Comparison of ENCODE assay signal across 30 cellular contexts in the genomic region with DNA sequence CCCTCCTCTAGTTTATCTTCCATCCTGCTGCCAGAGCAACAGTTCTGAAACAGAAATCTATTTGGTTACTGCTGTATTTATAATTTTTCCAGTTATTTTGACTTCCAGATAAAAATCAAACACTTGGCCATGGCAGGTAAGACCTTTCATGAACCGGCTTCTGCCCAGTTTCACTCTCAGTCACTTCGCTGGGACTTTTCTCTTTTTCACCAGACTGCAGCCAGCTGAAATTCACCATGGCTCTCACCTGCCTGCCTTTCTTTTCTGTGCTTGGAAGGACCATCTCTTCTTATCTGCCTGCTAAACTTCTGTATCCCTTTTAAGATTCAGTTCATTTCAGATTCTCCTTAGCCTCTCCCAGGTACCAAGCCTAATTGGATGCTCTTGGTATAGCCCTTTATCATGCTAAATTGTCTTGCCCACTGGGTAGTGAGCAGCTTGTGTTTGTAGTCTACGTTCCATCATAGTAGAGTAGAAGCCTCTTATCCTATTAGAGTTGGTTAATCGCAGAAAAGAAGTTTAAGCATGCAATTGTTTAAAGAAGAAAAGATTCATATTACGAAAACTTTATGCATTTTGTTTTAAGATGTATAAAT.
DNase-seq lines count a peak whose midpoint lies in the region; ATAC-seq and TF ChIP-seq lines count a peak whose summit lies in the region.
"Had no signal": no experiment of that assay in that cellular context is flagged by ENCODE, and none has a peak within 500 bp of the region (broad histone marks: within the 10 kb centered on the region; RNA-seq: fewer than 3 reads in every experiment).

No MANE protein-coding gene starts in this region.

- H3K27me3 ChIP-seq in CD8-positive, alpha-beta T cell (ENCODE audit: insufficient read depth, low read length) = no peaks in the 10 kb centered on the region
- no peaks in the 10 kb centered on the region for H3K27me3 ChIP-seq in HAP-1 (ENCODE audit: low read depth)
- H3K27me3 ChIP-seq: ascending aorta, gastroesophageal sphincter, pancreas, upper lobe of left lung had no signal

- in situ Hi-C loops in HAP-1 (cut with MboI; ENCODE audit: low sequenced_read_pairs) = no loop called here

- H3K4me1 Mint-ChIP-seq in CD8-positive, alpha-beta T cell (ENCODE audit: low read depth) = peaks cover 59% of the 10 kb centered on the region
- H3K4me1 Mint-ChIP-seq in WTC11 = peaks cover 21% of the 10 kb centered on the region

- CTCF ChIA-PET in CD8-positive, alpha-beta T cell (lab: Charles Lee) = interaction anchor here (0.7 kb wide), 1 partner anchor 561 kb away, joined by 4 read pairs; no protein-coding TSS in a partner anchor
- CTCF ChIA-PET in WTC11 (lab: Charles Lee) = no interaction called here

- no peak for DNase-seq in CD8-positive, alpha-beta T cell
- DNase-seq in WTC11 (ENCODE audit: low spot score) (no peak), mucosa of gallbladder (ENCODE audit: low spot score) (no peak), HAP-1 (ENCODE audit: low spot score in 2 of 2) (no peak), NCI-H774 (lab: John Stamatoyannopoulos, UW) (no peak)
- DNase-seq: activated CD4-positive, alpha-beta T cell treated with anti-CD3 and anti-CD28 coated beads for 48 hours; COR-L47; DND-41; hippocampal formation; KG1; left ventricle myocardium superior; midbrain; natural killer cell; NCI-H187; NCI-H526; pancreas; RPMI8226; stimulated activated CD4-positive, alpha-beta T cell treated with anti-CD3 and anti-CD28 coated beads, Interleukin-2, amount 100 ng/mL, for 24 hours; substantia nigra; T-helper 17 cell; upper lobe of left lung had no signal

- no peak overlapping the region for H3K27ac Mint-ChIP-seq in CD8-positive, alpha-beta T cell
- peak overlapping the region; percentile 16; the same call in 1 of the 2 replicates for H3K27ac Mint-ChIP-seq in WTC11
- H3K27ac Mint-ChIP-seq: activated naive CD4-positive, alpha-beta T cell treated with anti-CD3 and anti-CD28 coated beads, Interleukin-2, amount 50 U/mL, for 72 hours; B cell; dendritic cell treated with granulocyte-macrophage colony-stimulating factor and Interleukin-4, amounts not matched to agents 40 ng/mL and 50 ng/mL, for 4 days; natural killer cell had no signal

- POLR2A ChIA-PET in CD8-positive, alpha-beta T cell (lab: Charles Lee) = no interaction called here
- POLR2A ChIA-PET in WTC11 (lab: Charles Lee) = no interaction called here

- intact Hi-C loops in CD8-positive, alpha-beta T cell (cut with DNase I, micrococcal nuclease) = no loop called here

- TF ChIP-seq CTCF in CD8-positive, alpha-beta T cell (IDR thresholded peaks at IDR 0.05) = no peak
- no peak for TF ChIP-seq CTCF in WTC11 (IDR thresholded peaks at IDR 0.05)

- H3K27me3 Mint-ChIP-seq in CD8-positive, alpha-beta T cell (ENCODE audit: low read depth) = no peaks in the 10 kb centered on the region
- no peaks in the 10 kb centered on the region for H3K27me3 Mint-ChIP-seq in WTC11 (ENCODE audit: low read depth)
- H3K27me3 Mint-ChIP-seq: B cell; dendritic cell treated with granulocyte-macrophage colony-stimulating factor and Interleukin-4, amounts not matched to agents 40 ng/mL and 50 ng/mL, for 4 days; T-helper 17 cell had no signal

- no peak for ATAC-seq in CD8-positive, alpha-beta T cell
- ATAC-seq in GM18907 (IDR thresholded peaks at IDR 0.05; ENCODE audit: unreplicated experiment) (peak; percentile 83), HG02884 (IDR thresholded peaks at IDR 0.05; ENCODE audit: unreplicated experiment) (peak; percentile 55), WTC11 (peak; percentile 86), GM19035 (IDR thresholded peaks at IDR 0.05; ENCODE audit: unreplicated experiment) (no peak)
- ATAC-seq: activated naive CD4-positive, alpha-beta T cell treated with anti-CD3 and anti-CD28 coated beads, Interleukin-2, amount 50 U/mL, for 72 hours; gastroesophageal sphincter; left ventricle myocardium superior; natural killer cell; T-helper 17 cell had no signal

- peaks cover 12% of the 10 kb centered on the region for H3K36me3 Mint-ChIP-seq in CD8-positive, alpha-beta T cell
- H3K36me3 Mint-ChIP-seq in WTC11 = no peaks in the 10 kb centered on the region
- H3K36me3 Mint-ChIP-seq: activated naive CD4-positive, alpha-beta T cell treated with anti-CD3 and anti-CD28 coated beads, Interleukin-2, amount 50 U/mL, for 72 hours; natural killer cell had no signal

- H3K36me3 ChIP-seq in CD8-positive, alpha-beta T cell (ENCODE audit: insufficient read depth, low read length) = no peaks in the 10 kb centered on the region
- no peaks in the 10 kb centered on the region for H3K36me3 ChIP-seq in HAP-1 (replicated peaks)
- H3K36me3 ChIP-seq: ascending aorta, gastroesophageal sphincter, pancreas, upper lobe of left lung had no signal

- H3K9me3 ChIP-seq in CD8-positive, alpha-beta T cell (ENCODE audit: low read length) = no peaks in the 10 kb centered on the region
- no peaks in the 10 kb centered on the region for H3K9me3 ChIP-seq in HAP-1
- H3K9me3 ChIP-seq: ascending aorta, gastroesophageal sphincter, pancreas, upper lobe of left lung had no signal

- no peak overlapping the region for H3K4me3 Mint-ChIP-seq in CD8-positive, alpha-beta T cell
- H3K4me3 Mint-ChIP-seq in WTC11 = no peak overlapping the region
- H3K4me3 Mint-ChIP-seq: B cell; dendritic cell treated with granulocyte-macrophage colony-stimulating factor and Interleukin-4, amounts not matched to agents 40 ng/mL and 50 ng/mL, for 4 days; natural killer cell; T-helper 17 cell had no signal

- H3K27ac ChIP-seq in CD8-positive, alpha-beta T cell (ENCODE audit: low read depth, low read length) = peak overlapping the region; percentile 14
- H3K27ac ChIP-seq: ascending aorta, gastroesophageal sphincter, pancreas, upper lobe of left lung had no signal

- H3K4me3 ChIP-seq in CD8-positive, alpha-beta T cell (ENCODE audit: low read depth, low read length) = no peak overlapping the region
- H3K4me3 ChIP-seq in HAP-1 = no peak overlapping the region
- H3K4me3 ChIP-seq: ascending aorta, gastroesophageal sphincter, smooth muscle cell, upper lobe of left lung had no signal

- H3K4me1 ChIP-seq in CD8-positive, alpha-beta T cell (ENCODE audit: insufficient read depth, low read length) = peaks cover 6% of the 10 kb centered on the region
- H3K4me1 ChIP-seq in HAP-1 = no peaks in the 10 kb centered on the region
- H3K4me1 ChIP-seq: ascending aorta had no signal

- H3K9me3 Mint-ChIP-seq in CD8-positive, alpha-beta T cell = no peaks in the 10 kb centered on the region
- H3K9me3 Mint-ChIP-seq in WTC11 = no peaks in the 10 kb centered on the region
- H3K9me3 Mint-ChIP-seq: activated naive CD4-positive, alpha-beta T cell treated with anti-CD3 and anti-CD28 coated beads, Interleukin-2, amount 50 U/mL, for 72 hours; dendritic cell treated with granulocyte-macrophage colony-stimulating factor and Interleukin-4, amounts not matched to agents 40 ng/mL and 50 ng/mL, for 4 days; natural killer cell had no signal

TF ChIP-seq in WTC11, 78 proteins besides CTCF, POLR2A, EP300 and RAD21 (continues in another document):
- TF ChIP-seq, protein P1, sequence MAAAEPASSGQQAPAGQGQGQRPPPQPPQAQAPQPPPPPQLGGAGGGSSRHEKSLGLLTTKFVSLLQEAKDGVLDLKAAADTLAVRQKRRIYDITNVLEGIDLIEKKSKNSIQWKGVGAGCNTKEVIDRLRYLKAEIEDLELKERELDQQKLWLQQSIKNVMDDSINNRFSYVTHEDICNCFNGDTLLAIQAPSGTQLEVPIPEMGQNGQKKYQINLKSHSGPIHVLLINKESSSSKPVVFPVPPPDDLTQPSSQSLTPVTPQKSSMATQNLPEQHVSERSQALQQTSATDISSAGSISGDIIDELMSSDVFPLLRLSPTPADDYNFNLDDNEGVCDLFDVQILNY (CRISPR knock-in tag; IDR thresholded peaks at IDR 0.05) = no peak
- TF ChIP-seq ZNF121 (CRISPR knock-in tag; IDR thresholded peaks at IDR 0.05) = no peak
- TF ChIP-seq, protein P2, sequence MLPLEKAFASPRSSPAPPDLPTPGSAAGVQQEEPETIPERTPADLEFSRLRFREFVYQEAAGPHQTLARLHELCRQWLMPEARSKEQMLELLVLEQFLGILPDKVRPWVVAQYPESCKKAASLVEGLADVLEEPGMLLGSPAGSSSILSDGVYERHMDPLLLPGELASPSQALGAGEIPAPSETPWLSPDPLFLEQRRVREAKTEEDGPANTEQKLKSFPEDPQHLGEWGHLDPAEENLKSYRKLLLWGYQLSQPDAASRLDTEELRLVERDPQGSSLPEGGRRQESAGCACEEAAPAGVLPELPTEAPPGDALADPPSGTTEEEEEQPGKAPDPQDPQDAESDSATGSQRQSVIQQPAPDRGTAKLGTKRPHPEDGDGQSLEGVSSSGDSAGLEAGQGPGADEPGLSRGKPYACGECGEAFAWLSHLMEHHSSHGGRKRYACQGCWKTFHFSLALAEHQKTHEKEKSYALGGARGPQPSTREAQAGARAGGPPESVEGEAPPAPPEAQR (CRISPR knock-in tag; IDR thresholded peaks at IDR 0.05) = no peak
- no peak for TF ChIP-seq GRHL2 (CRISPR knock-in tag; IDR thresholded peaks at IDR 0.05; ENCODE audit: insufficient replicate concordance, severe bottlenecking)
- TF ChIP-seq TP53 (CRISPR knock-in tag; IDR thresholded peaks at IDR 0.05) = no peak
- TF ChIP-seq, protein P3, sequence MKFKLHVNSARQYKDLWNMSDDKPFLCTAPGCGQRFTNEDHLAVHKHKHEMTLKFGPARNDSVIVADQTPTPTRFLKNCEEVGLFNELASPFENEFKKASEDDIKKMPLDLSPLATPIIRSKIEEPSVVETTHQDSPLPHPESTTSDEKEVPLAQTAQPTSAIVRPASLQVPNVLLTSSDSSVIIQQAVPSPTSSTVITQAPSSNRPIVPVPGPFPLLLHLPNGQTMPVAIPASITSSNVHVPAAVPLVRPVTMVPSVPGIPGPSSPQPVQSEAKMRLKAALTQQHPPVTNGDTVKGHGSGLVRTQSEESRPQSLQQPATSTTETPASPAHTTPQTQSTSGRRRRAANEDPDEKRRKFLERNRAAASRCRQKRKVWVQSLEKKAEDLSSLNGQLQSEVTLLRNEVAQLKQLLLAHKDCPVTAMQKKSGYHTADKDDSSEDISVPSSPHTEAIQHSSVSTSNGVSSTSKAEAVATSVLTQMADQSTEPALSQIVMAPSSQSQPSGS (CRISPR knock-in tag; IDR thresholded peaks at IDR 0.05; ENCODE audit: borderline replicate concordance, low read depth) = no peak
- TF ChIP-seq, protein P4, sequence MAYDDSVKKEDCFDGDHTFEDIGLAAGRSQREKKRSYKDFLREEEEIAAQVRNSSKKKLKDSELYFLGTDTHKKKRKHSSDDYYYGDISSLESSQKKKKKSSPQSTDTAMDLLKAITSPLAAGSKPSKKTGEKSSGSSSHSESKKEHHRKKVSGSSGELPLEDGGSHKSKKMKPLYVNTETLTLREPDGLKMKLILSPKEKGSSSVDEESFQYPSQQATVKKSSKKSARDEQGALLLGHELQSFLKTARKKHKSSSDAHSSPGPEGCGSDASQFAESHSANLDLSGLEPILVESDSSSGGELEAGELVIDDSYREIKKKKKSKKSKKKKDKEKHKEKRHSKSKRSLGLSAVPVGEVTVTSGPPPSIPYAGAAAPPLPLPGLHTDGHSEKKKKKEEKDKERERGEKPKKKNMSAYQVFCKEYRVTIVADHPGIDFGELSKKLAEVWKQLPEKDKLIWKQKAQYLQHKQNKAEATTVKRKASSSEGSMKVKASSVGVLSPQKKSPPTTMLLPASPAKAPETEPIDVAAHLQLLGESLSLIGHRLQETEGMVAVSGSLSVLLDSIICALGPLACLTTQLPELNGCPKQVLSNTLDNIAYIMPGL (CRISPR knock-in tag; IDR thresholded peaks at IDR 0.05) = no peak
- TF ChIP-seq MYBL2 (CRISPR knock-in tag; IDR thresholded peaks at IDR 0.05) = no peak

Comparison
In these comparisons a context has a peak if more than half of its experiments do, and no peak if none do; other contexts are left out.
1. ATAC-seq: peak in GM18907 (single experiment), HG02884 (single experiment) and WTC11 (single experiment); none in CD8-positive, alpha-beta T cell (single experiment) and GM19035 (single experiment).